In the genomic region with DNA sequence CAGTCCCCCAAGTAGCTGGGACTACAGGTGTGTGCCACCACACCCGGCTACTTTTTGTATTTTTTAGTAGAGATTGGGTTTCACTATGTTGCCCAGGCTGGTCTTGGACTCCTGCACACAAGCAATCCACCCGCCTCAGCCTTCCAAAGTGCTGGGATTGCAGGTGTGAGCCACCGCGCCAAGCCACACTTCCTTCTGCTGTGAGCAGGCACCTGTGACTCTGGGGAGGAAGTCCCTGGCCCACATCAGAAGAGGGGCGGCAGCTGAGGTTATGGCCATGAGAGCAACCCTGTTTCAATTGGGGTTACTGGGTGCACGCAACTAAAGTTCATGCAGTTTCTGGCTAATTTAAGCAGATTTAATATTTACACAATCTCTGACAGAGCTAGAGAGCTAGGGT, we compare ENCODE assay signal across 11 cellular contexts.
A peak's percentile ranks its signal among the peaks of the same experiment; 100 is the strongest.
DNase-seq lines count a peak whose midpoint lies in the region; ATAC-seq, FAIRE-seq and TF ChIP-seq lines count a peak whose summit lies in the region.
"Had no signal": no experiment of that assay in that cellular context is flagged by ENCODE, and none has a peak within 500 bp of the region (broad histone marks: within the 10 kb centered on the region; RNA-seq: fewer than 3 reads in every experiment).

No MANE protein-coding gene starts in this region.

- H3K9me3 ChIP-seq in CD4-positive, alpha-beta memory T cell (ENCODE audit: control insufficient read depth in 1 of 2, low read length in 2 of 2) = no peaks in the 10 kb centered on the region
- H3K9me3 ChIP-seq in naive thymus-derived CD4-positive, alpha-beta T cell (ENCODE audit: control insufficient read depth in 2 of 3, low read length in 3 of 3) = no peaks in the 10 kb centered on the region
- no peaks in the 10 kb centered on the region for H3K9me3 ChIP-seq in small intestine (ENCODE audit: control insufficient read depth, low read depth)

- H3K27me3 Mint-ChIP-seq in CD4-positive, alpha-beta memory T cell = no peaks in the 10 kb centered on the region
- H3K27me3 Mint-ChIP-seq in activated T-cell treated with anti-CD3 and anti-CD28 coated beads, Interleukin-2, amount 50 U/mL, for 72 hours (ENCODE audit: low read depth) = no peaks in the 10 kb centered on the region
- no peaks in the 10 kb centered on the region for H3K27me3 Mint-ChIP-seq in naive thymus-derived CD4-positive, alpha-beta T cell

- H3K36me3 ChIP-seq in CD4-positive, alpha-beta memory T cell (ENCODE audit: insufficient read depth, low read length) = no peaks in the 10 kb centered on the region
- H3K36me3 ChIP-seq in naive thymus-derived CD4-positive, alpha-beta T cell (ENCODE audit: control insufficient read depth in 2 of 3, insufficient read depth in 3 of 3, low read length in 3 of 3) = no peaks in the 10 kb centered on the region
- H3K36me3 ChIP-seq in small intestine (ENCODE audit: control insufficient read depth in 2 of 2, insufficient read depth in 2 of 2, low read length in 2 of 2) = no peaks in the 10 kb centered on the region

- H3K4me3 ChIP-seq in CD4-positive, alpha-beta memory T cell (ENCODE audit: low read length in 2 of 2) = peak overlapping the region in 1 of 2 donors; percentile 35
- H3K4me3 ChIP-seq in naive thymus-derived CD4-positive, alpha-beta T cell (ENCODE audit: low read length) = peak overlapping the region; percentile 43
- H3K4me3 ChIP-seq in small intestine (ENCODE audit: low read depth in 1 of 2, low read length in 2 of 2) = no peak overlapping the region

- H3K9me3 Mint-ChIP-seq in CD4-positive, alpha-beta memory T cell = no peaks in the 10 kb centered on the region
- H3K9me3 Mint-ChIP-seq in activated T-cell treated with anti-CD3 and anti-CD28 coated beads, Interleukin-2, amount 50 U/mL, for 72 hours = no peaks in the 10 kb centered on the region
- no peaks in the 10 kb centered on the region for H3K9me3 Mint-ChIP-seq in naive thymus-derived CD4-positive, alpha-beta T cell

- no peak overlapping the region for H3K27ac ChIP-seq in CD4-positive, alpha-beta memory T cell (ENCODE audit: low read depth, low read length)
- H3K27ac ChIP-seq in RWPE1 = peak overlapping the region; percentile 22
- H3K27ac ChIP-seq in naive thymus-derived CD4-positive, alpha-beta T cell (ENCODE audit: low read depth, low read length) = no peak overlapping the region
- no peak overlapping the region for H3K27ac ChIP-seq in small intestine (ENCODE audit: low read depth in 1 of 2, low read length in 1 of 2)

- peaks cover 28% of the 10 kb centered on the region for H3K4me1 ChIP-seq in CD4-positive, alpha-beta memory T cell (ENCODE audit: insufficient read depth, low read length)
- peaks cover 11 to 21% of the 10 kb centered on the region in 2 donors for H3K4me1 ChIP-seq in naive thymus-derived CD4-positive, alpha-beta T cell (ENCODE audit: control insufficient read depth in 2 of 2, insufficient read depth in 2 of 2, low read length in 2 of 2)
- no peaks in the 10 kb centered on the region for H3K4me1 ChIP-seq in small intestine (ENCODE audit: control insufficient read depth in 2 of 2, insufficient read depth in 1 of 2, low read depth in 1 of 2, low read length in 1 of 2)

- H3K27me3 ChIP-seq in CD4-positive, alpha-beta memory T cell (ENCODE audit: insufficient read depth, low read length) = no peaks in the 10 kb centered on the region
- H3K27me3 ChIP-seq in naive thymus-derived CD4-positive, alpha-beta T cell (ENCODE audit: control insufficient read depth in 2 of 2, insufficient read depth in 2 of 2, low read length in 2 of 2) = no peaks in the 10 kb centered on the region
- no peaks in the 10 kb centered on the region for H3K27me3 ChIP-seq in small intestine (ENCODE audit: control insufficient read depth in 2 of 2, insufficient read depth in 2 of 2, low read length in 2 of 2)

- POLR2A ChIA-PET in CD4-positive, alpha-beta memory T cell (lab: Charles Lee; ENCODE audit: partially characterized antibody) = interaction anchor here (0.8 to 4.0 kb wide), 10 partner anchors 8 to 165 kb away, joined by 3 to 24 read pairs (median 6); a partner anchor contains a TSS
- POLR2A ChIA-PET in RWPE1 (lab: Yijun Ruan, JAX; ENCODE audit: low non-redundant PET) = no interaction called here
- POLR2A ChIA-PET in naive thymus-derived CD4-positive, alpha-beta T cell (lab: Charles Lee) = interaction anchor here (0.6 to 2.9 kb wide), 4 partner anchors 8 to 198 kb away, joined by 3 to 8 read pairs (median 3); a partner anchor contains a TSS

- intact Hi-C loops in CD4-positive, alpha-beta memory T cell (cut with micrococcal nuclease) = loop anchor here (2.0 kb wide), 1 partner anchor 20 kb away; no protein-coding TSS in a partner anchor
- intact Hi-C loops in naive thymus-derived CD4-positive, alpha-beta T cell (cut with micrococcal nuclease) = loop anchor here (1.0 to 2.0 kb wide), 2 partner anchors 20 kb away; no protein-coding TSS in a partner anchor

- CTCF ChIA-PET in CD4-positive, alpha-beta memory T cell (lab: Charles Lee; ENCODE audit: partially characterized antibody) = interaction anchor here (1.0 to 9.8 kb wide), 6 partner anchors 8 to 165 kb away, joined by 3 to 61 read pairs (median 5); a partner anchor contains a TSS
- CTCF ChIA-PET in RWPE1 (lab: Yijun Ruan, JAX) = interaction anchor here (1.0 kb wide), 1 partner anchor 20 kb away, joined by 8 read pairs; no protein-coding TSS in a partner anchor
- CTCF ChIA-PET in naive thymus-derived CD4-positive, alpha-beta T cell (lab: Charles Lee) = interaction anchor here (1.5 to 2.4 kb wide), 2 partner anchors 20 to 34 kb away, joined by 5 to 12 read pairs; no protein-coding TSS in a partner anchor

- 58 to 71% (median 70%) methylated on average over 6 of the region's 6 CpGs for WGBS in small intestine, 3 donors

- no peak for TF ChIP-seq CTCF in RWPE1 (conservative IDR thresholded peaks at IDR 0.05; ENCODE audit: low read depth)

- no peaks in the 10 kb centered on the region for H3K36me3 Mint-ChIP-seq in CD4-positive, alpha-beta memory T cell
- H3K36me3 Mint-ChIP-seq in activated T-cell treated with anti-CD3 and anti-CD28 coated beads, Interleukin-2, amount 50 U/mL, for 72 hours (ENCODE audit: insufficient read depth in 2 of 2) = no peaks in the 10 kb centered on the region
- peaks cover 0 to 10% (median 0%) of the 10 kb centered on the region in 5 donors for H3K36me3 Mint-ChIP-seq in naive thymus-derived CD4-positive, alpha-beta T cell

- H3K27ac Mint-ChIP-seq in CD4-positive, alpha-beta memory T cell = peak overlapping the region in 5 of 7 donors; percentile 72 to 92 (median 85)
- no peak overlapping the region for H3K27ac Mint-ChIP-seq in activated T-cell treated with anti-CD3 and anti-CD28 coated beads, Interleukin-2, amount 50 U/mL, for 72 hours
- H3K27ac Mint-ChIP-seq in naive thymus-derived CD4-positive, alpha-beta T cell = peak overlapping the region in 6 of 9 donors; percentile 47 to 80 (median 74)
- H3K27ac Mint-ChIP-seq: B cell had no signal

- H3K4me1 Mint-ChIP-seq in CD4-positive, alpha-beta memory T cell = peaks cover 16 to 43% (median 27%) of the 10 kb centered on the region in 4 donors
- peaks cover 53% of the 10 kb centered on the region for H3K4me1 Mint-ChIP-seq in activated T-cell treated with anti-CD3 and anti-CD28 coated beads, Interleukin-2, amount 50 U/mL, for 72 hours (ENCODE audit: low read depth)
- H3K4me1 Mint-ChIP-seq in naive thymus-derived CD4-positive, alpha-beta T cell = peaks cover 19 to 52% (median 30%) of the 10 kb centered on the region in 7 donors
- H3K4me1 Mint-ChIP-seq: B cell had no signal

- peak overlapping the region; percentile 54 to 86 (median 74) for H3K4me3 Mint-ChIP-seq in CD4-positive, alpha-beta memory T cell
- peak overlapping the region; percentile 30 to 39 for H3K4me3 Mint-ChIP-seq in activated T-cell treated with anti-CD3 and anti-CD28 coated beads, Interleukin-2, amount 50 U/mL, for 72 hours
- H3K4me3 Mint-ChIP-seq in naive thymus-derived CD4-positive, alpha-beta T cell = peak overlapping the region; percentile 66 to 82 (median 78)
- H3K4me3 Mint-ChIP-seq: B cell had no signal

- FAIRE-seq in small intestine (lab: Jason Lieb, UNC) = no peak
- FAIRE-seq: urothelium cell line had no signal

- ATAC-seq in activated T-cell treated with anti-CD3 and anti-CD28 coated beads, Interleukin-2, amount 50 U/mL, for 72 hours (replicated peaks in 1 of 2) = peak; percentile 34 to 44
- peak; percentile 79 for ATAC-seq in naive thymus-derived CD4-positive, alpha-beta T cell
- ATAC-seq in HG03175 (IDR thresholded peaks at IDR 0.05; ENCODE audit: unreplicated experiment) (no peak), GM21515 (IDR thresholded peaks at IDR 0.05; ENCODE audit: unreplicated experiment) (no peak)

- peak; percentile 69 to 83 (median 78) for DNase-seq in CD4-positive, alpha-beta memory T cell
- DNase-seq in RWPE1 (ENCODE audit: low spot score) = no peak
- peak; percentile 51 to 72 for DNase-seq in activated T-cell treated with anti-CD3 and anti-CD28 coated beads, Interleukin-2, amount 50 U/mL, for 72 hours
- DNase-seq in naive thymus-derived CD4-positive, alpha-beta T cell = peak in 8 of 9 donors; percentile 41 to 73 (median 68)
- DNase-seq in DMS53 (lab: John Stamatoyannopoulos, UW) = no peak
- DNase-seq in small intestine = no peak
- DNase-seq: occipital lobe had no signal

Comparison
In these comparisons a context has a peak if more than half of its experiments do, and no peak if none do; other contexts are left out.
1. DNase-seq: peak in CD4-positive, alpha-beta memory T cell (5 of 5), activated T-cell treated with anti-CD3 and anti-CD28 coated beads, Interleukin-2, amount 50 U/mL, for 72 hours (2 of 2) and naive thymus-derived CD4-positive, alpha-beta T cell (8 of 9); none in RWPE1 (single experiment), DMS53 (single experiment) and small intestine (single experiment).
2. ATAC-seq: peak in activated T-cell treated with anti-CD3 and anti-CD28 coated beads, Interleukin-2, amount 50 U/mL, for 72 hours (2 of 2) and naive thymus-derived CD4-positive, alpha-beta T cell (single experiment); none in HG03175 (single experiment) and GM21515 (single experiment).
3. Peak in every context shown above with its lines, with median percentiles within 50 percentile points of each other: H3K4me3 Mint-ChIP-seq.